Comparison of ENCODE assay signal across 9 cellular contexts in genomic region chr10:104331208-104331838, GRCh38. TPM values are rescaled to one million over a fixed set of nuclear protein-coding genes. Genes with fewer than 3 reads are reported as not detected.
DNase-seq lines count a peak whose midpoint lies in the region; ATAC-seq and TF ChIP-seq lines count a peak whose summit lies in the region.
"Had no signal": no experiment of that assay in that cellular context is flagged by ENCODE, and none has a peak within 500 bp of the region (broad histone marks: within the 10 kb centered on the region; RNA-seq: fewer than 3 reads in every experiment).

No MANE protein-coding gene starts in this region.

- no peaks in the 10 kb centered on the region for H3K9me3 Mint-ChIP-seq in CD4-positive, alpha-beta T cell
- H3K9me3 Mint-ChIP-seq: dendritic cell treated with granulocyte-macrophage colony-stimulating factor and Interleukin-4, amounts not matched to agents 40 ng/mL and 50 ng/mL, for 4 days had no signal

- intact Hi-C loops in CD4-positive, alpha-beta T cell (cut with DNase I, micrococcal nuclease) = no loop called here
- intact Hi-C loops in colonic mucosa (cut with DNase I) (no loop called here), aorta (cut with DNase I) (no loop called here)

- WGBS in aorta, 2 donors = 2 to 3% methylated on average over 9 of the region's 9 CpGs

- no peaks in the 10 kb centered on the region for H3K27me3 Mint-ChIP-seq in CD4-positive, alpha-beta T cell
- H3K27me3 Mint-ChIP-seq: dendritic cell treated with granulocyte-macrophage colony-stimulating factor and Interleukin-4, amounts not matched to agents 40 ng/mL and 50 ng/mL, for 4 days had no signal

- H3K27ac Mint-ChIP-seq in CD4-positive, alpha-beta T cell = peak overlapping the region; percentile 88
- H3K27ac Mint-ChIP-seq: dendritic cell treated with granulocyte-macrophage colony-stimulating factor and Interleukin-4, amounts not matched to agents 40 ng/mL and 50 ng/mL, for 4 days had no signal

- ATAC-seq in CD4-positive, alpha-beta T cell (ENCODE audit: poor library complexity) = no peak
- ATAC-seq in aorta (ENCODE audit: low FRiP score) (no peak), GM21367 (IDR thresholded peaks at IDR 0.05; ENCODE audit: unreplicated experiment) (no peak)

- H3K9me3 ChIP-seq in CD4-positive, alpha-beta T cell (ENCODE audit: control insufficient read depth, low read length) = no peaks in the 10 kb centered on the region
- H3K9me3 ChIP-seq in colonic mucosa (no peaks in the 10 kb centered on the region), aorta (ENCODE audit: control insufficient read depth, low read length) (no peaks in the 10 kb centered on the region)

- peaks cover 34% of the 10 kb centered on the region for H3K4me1 ChIP-seq in colonic mucosa
- peaks cover 2 to 6% of the 10 kb centered on the region in 2 donors for H3K4me1 ChIP-seq in aorta (ENCODE audit: control insufficient read depth in 1 of 2, insufficient read depth in 2 of 2, low read length in 2 of 2)

- H3K4me3 ChIP-seq in colonic mucosa = no peak overlapping the region
- H3K4me3 ChIP-seq in aorta (ENCODE audit: low read length in 2 of 2) = no peak overlapping the region

- POLR2A ChIA-PET in CD4-positive, alpha-beta T cell (lab: Charles Lee) = interaction anchor here (0.9 to 2.8 kb wide), 2 partner anchors 24 to 25 kb away, joined by 4 to 30 read pairs; no protein-coding TSS in a partner anchor

- no peak overlapping the region for H3K27ac ChIP-seq in CD4-positive, alpha-beta T cell (ENCODE audit: low read depth, low read length)
- H3K27ac ChIP-seq in colonic mucosa = peak overlapping the region; percentile 53
- H3K27ac ChIP-seq in aorta (ENCODE audit: low read depth in 1 of 2, low read length in 2 of 2) = peak overlapping the region; percentile 9 to 65

- peak overlapping the region; percentile 43 for H3K4me3 Mint-ChIP-seq in CD4-positive, alpha-beta T cell
- H3K4me3 Mint-ChIP-seq: dendritic cell treated with granulocyte-macrophage colony-stimulating factor and Interleukin-4, amounts not matched to agents 40 ng/mL and 50 ng/mL, for 4 days had no signal

- H3K27me3 ChIP-seq in CD4-positive, alpha-beta T cell (ENCODE audit: control insufficient read depth, insufficient read depth, low read length) = no peaks in the 10 kb centered on the region
- H3K27me3 ChIP-seq in colonic mucosa (no peaks in the 10 kb centered on the region), aorta (ENCODE audit: control insufficient read depth in 1 of 2, insufficient read depth in 2 of 2, low read length in 1 of 2) (no peaks in the 10 kb centered on the region)

- CTCF ChIA-PET in CD4-positive, alpha-beta T cell (lab: Charles Lee) = interaction anchor here (1.0 kb wide), 1 partner anchor 51 kb away, joined by 3 read pairs; no protein-coding TSS in a partner anchor

- H3K4me1 Mint-ChIP-seq in CD4-positive, alpha-beta T cell (ENCODE audit: low read depth) = peaks cover 99% of the 10 kb centered on the region

- H3K36me3 ChIP-seq in colonic mucosa (no peaks in the 10 kb centered on the region), aorta (ENCODE audit: control insufficient read depth in 1 of 2, insufficient read depth in 2 of 2, low read length in 1 of 2) (no peaks in the 10 kb centered on the region)

- DNase-seq in CD4-positive, alpha-beta T cell = peak in 1 of 10 experiments; percentile 25
- DNase-seq in NCI-H2081 treated with DMSO at 0.1 percent for 48 hours (lab: John Stamatoyannopoulos, UW) (peak; percentile 82), colonic mucosa (no peak), mesenteric fat pad (ENCODE audit: low spot score) (peak; percentile 80), aorta (no peak), NOMO-1 treated with dmso at 0.1 percent for 144 hours (lab: John Stamatoyannopoulos, UW; ENCODE audit: unreplicated experiment) (no peak)
- DNase-seq in stimulated activated CD4-positive, alpha-beta T cell treated with anti-CD3 and anti-CD28 coated beads, Interleukin-4, amount 100 ng/mL, for 4 hours = no peak

- peaks cover 40% of the 10 kb centered on the region for H3K36me3 Mint-ChIP-seq in CD4-positive, alpha-beta T cell (ENCODE audit: low read depth)

- TF ChIP-seq CTCF in CD4-positive, alpha-beta T cell (IDR thresholded peaks at IDR 0.05) = no peak
- TF ChIP-seq CTCF in colonic mucosa (IDR thresholded peaks at IDR 0.05) = no peak

- peak overlapping the region in 1 of 2 donors; percentile 69 for H3K9ac ChIP-seq in colonic mucosa (ENCODE audit: low read depth in 2 of 2, low read length in 2 of 2)

RNA-seq across cellular contexts. Expression of gene ITPRIP, which starts 6.9 kb away (rescaled TPM):
- 100 to 1,000 TPM; 127 to 133 TPM for total RNA-seq in CD4-positive, alpha-beta T cell
- total RNA-seq in colonic mucosa (1 to 10 TPM; 5.9 to 9.6 TPM), mesenteric fat pad (48.3 TPM), aorta (10 to 100 TPM; 22.3 to 51.4 TPM)
- polyA plus RNA-seq in aorta = 10 to 100 TPM in 1 of 2 donors, 1 to 10 TPM in 1; 4.3 to 15.5 TPM

RNA-seq across cellular contexts. Expression of gene CFAP58, which starts 22.3 kb away (rescaled TPM):
- total RNA-seq in CD4-positive, alpha-beta T cell = not detected
- total RNA-seq in colonic mucosa (under 1 TPM in 1 of 2 donors, not detected in 1; 0.11 TPM), mesenteric fat pad (0.64 TPM), aorta (1 to 10 TPM; 1.1 to 1.3 TPM)
- polyA plus RNA-seq in aorta = under 1 TPM; 0.38 to 0.67 TPM

Comparison
In these comparisons a context has a peak if more than half of its experiments do, and no peak if none do; other contexts are left out.
1. DNase-seq: peak in NCI-H2081 treated with DMSO at 0.1 percent for 48 hours (single experiment) and mesenteric fat pad (single experiment); none in colonic mucosa (single experiment), aorta (0 of 2), stimulated activated CD4-positive, alpha-beta T cell treated with anti-CD3 and anti-CD28 coated beads, Interleukin-4, amount 100 ng/mL, for 4 hours (0 of 2) and NOMO-1 treated with dmso at 0.1 percent for 144 hours (single experiment).